ENCODE assay signal across 16 cellular contexts in genomic region chr5:93201061-93201460, GRCh38.
DNase-seq lines count a peak whose midpoint lies in the region; ATAC-seq and TF ChIP-seq lines count a peak whose summit lies in the region.
"Had no signal": no experiment of that assay in that cellular context is flagged by ENCODE, and none has a peak within 500 bp of the region (broad histone marks: within the 10 kb centered on the region; RNA-seq: fewer than 3 reads in every experiment).

No MANE protein-coding gene starts in this region.

- H3K4me3 Mint-ChIP-seq in GM23338 = no peak overlapping the region
- H3K4me3 Mint-ChIP-seq: CD14-positive monocyte; CD4-positive, alpha-beta memory T cell; H9 had no signal

- H3K4me2 ChIP-seq in GM23338 = no peak overlapping the region
- no peak overlapping the region for H3K4me2 ChIP-seq in neuronal stem cell (ENCODE audit: insufficient read depth, low read length, poor library complexity, severe bottlenecking)
- no peak overlapping the region for H3K4me2 ChIP-seq in osteoblast (ENCODE audit: insufficient read depth, low read length)
- H3K4me2 ChIP-seq: BLaER1 had no signal

- no peak overlapping the region for H3K9ac ChIP-seq in neuronal stem cell (ENCODE audit: low read depth, low read length, poor library complexity)
- H3K9ac ChIP-seq: BLaER1 had no signal

- no peaks in the 10 kb centered on the region for H3K4me1 ChIP-seq in GM23338 (ENCODE audit: insufficient read depth)
- peaks cover 0 to 6% of the 10 kb centered on the region in 2 donors for H3K4me1 ChIP-seq in neuronal stem cell (ENCODE audit: control insufficient read depth in 2 of 2, insufficient read depth in 1 of 2, low read depth in 1 of 2, low read length in 2 of 2)
- no peaks in the 10 kb centered on the region for H3K4me1 ChIP-seq in osteoblast (ENCODE audit: insufficient read depth, low read length)
- H3K4me1 ChIP-seq: BLaER1 had no signal

- H3F3A ChIP-seq in GM23338 (replicated peaks; ENCODE audit: low read depth) = no peaks in the 10 kb centered on the region

- no peaks in the 10 kb centered on the region for H3K9me3 Mint-ChIP-seq in GM23338
- H3K9me3 Mint-ChIP-seq: H9 had no signal

- whole genome bisulfite sequencing in neuronal stem cell (ENCODE audit: extremely low coverage in 2 of 2, insufficient read length in 2 of 2, insufficient replicate concordance in 1 of 2), 2 donors = no CpG with 5 or more reads among the region's 5 CpGs

- H3K4me3 ChIP-seq in GM23338 (no peak overlapping the region), dorsolateral prefrontal cortex (no peak overlapping the region), neuronal stem cell (ENCODE audit: low read length in 2 of 2) (no peak overlapping the region), osteoblast (ENCODE audit: insufficient read depth, low read length) (no peak overlapping the region)
- H3K4me3 ChIP-seq: BLaER1 had no signal

- TF ChIP-seq CTCF in GM23338 (conservative IDR thresholded peaks at IDR 0.05; ENCODE audit: low read depth in 2 of 2) (no peak), dorsolateral prefrontal cortex (IDR thresholded peaks at IDR 0.05 in 54 of 56, conservative IDR thresholded peaks at IDR 0.05 in 2 of 56; ENCODE audit: low read depth in 1 of 56, partially characterized antibody in 56 of 56) (no peak), osteoblast (IDR thresholded peaks at IDR 0.05; ENCODE audit: extremely low read depth, low read depth, low read length) (no peak)

- H4K91ac ChIP-seq in neuronal stem cell (ENCODE audit: low read depth, low read length, poor library complexity) = no peak overlapping the region

- H2BK5ac ChIP-seq in neuronal stem cell (ENCODE audit: low read length) = no peak overlapping the region

- no peak overlapping the region for H2BK15ac ChIP-seq in neuronal stem cell (ENCODE audit: low read length)

- H3K27me3 Mint-ChIP-seq in GM23338 (ENCODE audit: insufficient read depth, low read depth, poor library complexity) = peaks cover 2% of the 10 kb centered on the region
- H3K27me3 Mint-ChIP-seq: CD4-positive, alpha-beta memory T cell had no signal

- H4K20me1 ChIP-seq in GM23338 (replicated peaks; ENCODE audit: insufficient read depth) (no peaks in the 10 kb centered on the region), osteoblast (ENCODE audit: insufficient read depth, low read length) (no peaks in the 10 kb centered on the region)
- H4K20me1 ChIP-seq: BLaER1 had no signal

- no peak overlapping the region for H3K18ac ChIP-seq in neuronal stem cell (ENCODE audit: low read length)

- no peak overlapping the region for H3K23ac ChIP-seq in neuronal stem cell (ENCODE audit: low read depth, low read length, poor library complexity)

- no peak overlapping the region for H2BK120ac ChIP-seq in neuronal stem cell (ENCODE audit: low read depth, low read length)

- H3K27ac ChIP-seq in GM23338 (ENCODE audit: low read depth) (no peak overlapping the region), dorsolateral prefrontal cortex (peak overlapping the region in 36 of 59 donors; percentile 18 to 87 (median 62)), neuronal stem cell (replicated peaks; ENCODE audit: low read length) (no peak overlapping the region), osteoblast (ENCODE audit: low read depth, low read length) (no peak overlapping the region)
- H3K27ac ChIP-seq: BLaER1 had no signal

- H3K9me2 ChIP-seq in GM23338 (ENCODE audit: insufficient read depth) = no peaks in the 10 kb centered on the region

- intact Hi-C loops in dorsolateral prefrontal cortex (cut with DNase I) = loop anchor here in 1 of 2 donors (5.0 kb wide), 1 partner anchor 376 kb away; no protein-coding TSS in a partner anchor

- H3K27me3 ChIP-seq in GM23338 (ENCODE audit: insufficient read depth) (no peaks in the 10 kb centered on the region), dorsolateral prefrontal cortex (no peaks in the 10 kb centered on the region), neuronal stem cell (ENCODE audit: control insufficient read depth in 3 of 3, insufficient read depth in 3 of 3, low read depth in 1 of 3, low read length in 3 of 3) (no peaks in the 10 kb centered on the region), osteoblast (ENCODE audit: insufficient read depth, low read length) (no peaks in the 10 kb centered on the region)
- H3K27me3 ChIP-seq: BLaER1 had no signal

- H3K79me2 ChIP-seq in GM23338 (replicated peaks; ENCODE audit: insufficient read depth) (no peaks in the 10 kb centered on the region), osteoblast (ENCODE audit: insufficient read depth, low read length) (no peaks in the 10 kb centered on the region)

- peaks cover 5% of the 10 kb centered on the region for H3K4me1 Mint-ChIP-seq in GM23338
- H3K4me1 Mint-ChIP-seq: CD14-positive monocyte; CD4-positive, alpha-beta memory T cell had no signal

- no peak overlapping the region for H4K8ac ChIP-seq in neuronal stem cell (ENCODE audit: low read depth, low read length)

- ATAC-seq in GM23338 = no peak
- no peak for ATAC-seq in SK-N-SH treated with all-trans-retinoic acid at 6 μM for 48 hours
- no peak for ATAC-seq in HG03342 (IDR thresholded peaks at IDR 0.05; ENCODE audit: unreplicated experiment)
- ATAC-seq in GM18520 (IDR thresholded peaks at IDR 0.05; ENCODE audit: unreplicated experiment) = no peak
- ATAC-seq: HepG2 had no signal

- no peak overlapping the region for H3K4ac ChIP-seq in neuronal stem cell (ENCODE audit: low read length)

- H2BK12ac ChIP-seq in neuronal stem cell (ENCODE audit: low read length) = no peak overlapping the region

- DNase-seq in GM23338 (ENCODE audit: low spot score) (no peak), dorsolateral prefrontal cortex (peak in 1 of 10 donors; percentile 16), neuronal stem cell (ENCODE audit: low spot score) (no peak), osteoblast (ENCODE audit: insufficient read length, low spot score, missing footprints) (no peak)
- DNase-seq: 8988T; CD4-positive, alpha-beta memory T cell; DMS153; DMS79; GDM1; H9 had no signal

- H2AFZ ChIP-seq in GM23338 (peak overlapping the region; percentile 35; the same call in 1 of the 2 replicates), neuronal stem cell (ENCODE audit: low read length) (peak overlapping the region; percentile 38), osteoblast (ENCODE audit: low read length) (no peak overlapping the region)

- no peak overlapping the region for H2AK5ac ChIP-seq in neuronal stem cell (ENCODE audit: low read depth, low read length)

- H3K36me3 ChIP-seq in GM23338 (ENCODE audit: insufficient read depth) (no peaks in the 10 kb centered on the region), neuronal stem cell (replicated peaks in 1 of 2; ENCODE audit: control insufficient read depth in 2 of 2, insufficient read depth in 2 of 2, low read length in 2 of 2) (no peaks in the 10 kb centered on the region), osteoblast (ENCODE audit: insufficient read depth, low read length) (no peaks in the 10 kb centered on the region)
- H3K36me3 ChIP-seq: BLaER1 had no signal

- H3K36me3 Mint-ChIP-seq in GM23338 (ENCODE audit: low read depth) = no peaks in the 10 kb centered on the region
- H3K36me3 Mint-ChIP-seq: CD14-positive monocyte; CD4-positive, alpha-beta memory T cell had no signal

- H3K27ac Mint-ChIP-seq in GM23338 = no peak overlapping the region
- H3K27ac Mint-ChIP-seq: CD14-positive monocyte; CD4-positive, alpha-beta memory T cell; H9 had no signal

- H3K14ac ChIP-seq in neuronal stem cell (ENCODE audit: low read length) = no peak overlapping the region

- H3K9me3 ChIP-seq in neuronal stem cell (replicated peaks in 1 of 2; ENCODE audit: control insufficient read depth in 2 of 2, insufficient read depth in 1 of 2, low read depth in 1 of 2, low read length in 2 of 2) = no peaks in the 10 kb centered on the region
- no peaks in the 10 kb centered on the region for H3K9me3 ChIP-seq in osteoblast (ENCODE audit: low read depth, low read length)

- no peaks in the 10 kb centered on the region for H3K79me1 ChIP-seq in neuronal stem cell (ENCODE audit: low read depth, low read length)

TF ChIP-seq in GM23338, 12 proteins besides CTCF, POLR2A, EP300 and RAD21:
- TF ChIP-seq NANOG (IDR thresholded peaks at IDR 0.05; ENCODE audit: borderline replicate concordance) = no peak

TF ChIP-seq in SK-N-SH treated with all-trans-retinoic acid at 6 μM for 48 hours, 23 proteins besides CTCF, POLR2A, EP300 and RAD21 (continues in another document):
- TF ChIP-seq TOX (CRISPR knock-in tag; IDR thresholded peaks at IDR 0.05; ENCODE audit: borderline replicate concordance) (no peak), ARNTL (CRISPR knock-in tag; IDR thresholded peaks at IDR 0.05; ENCODE audit: borderline replicate concordance, low read depth) (no peak), PATZ1 (CRISPR knock-in tag; IDR thresholded peaks at IDR 0.05; ENCODE audit: borderline replicate concordance) (no peak), ZC3H10 (CRISPR knock-in tag; IDR thresholded peaks at IDR 0.05) (no peak), CSRNP3 (CRISPR knock-in tag; IDR thresholded peaks at IDR 0.05) (no peak), ZNF8 (CRISPR knock-in tag; IDR thresholded peaks at IDR 0.05) (no peak), SNAI2 (CRISPR knock-in tag; IDR thresholded peaks at IDR 0.05) (no peak)

Comparison
In these comparisons a context has a peak if more than half of its experiments do, and no peak if none do; other contexts are left out.
1. H3K27ac ChIP-seq: peak in dorsolateral prefrontal cortex (36 of 59); none in GM23338 (single experiment), neuronal stem cell (single experiment) and osteoblast (single experiment).